ENCODE assay signal across 8 cellular contexts in genomic region chr7:100444311-100445278, GRCh38. TPM values are rescaled to one million over a fixed set of nuclear protein-coding genes. Genes with fewer than 3 reads are reported as not detected.
DNase-seq lines count a peak whose midpoint lies in the region; ATAC-seq and TF ChIP-seq lines count a peak whose summit lies in the region.

No MANE protein-coding gene starts in this region.

- H3K18ac ChIP-seq in IMR-90 (ENCODE audit: low read depth, low read length) = peak overlapping the region; percentile 76

- H3K4me3 ChIP-seq in IMR-90 (ENCODE audit: insufficient read depth, low read depth, low read length) = no peak overlapping the region
- no peak overlapping the region for H3K4me3 ChIP-seq in astrocyte of the spinal cord (ENCODE audit: low read depth, low read length)
- H3K4me3 ChIP-seq in lung = no peak overlapping the region

- ATAC-seq in IMR-90 (ENCODE audit: low read depth) = peak; percentile 27
- ATAC-seq in lung (ENCODE audit: insufficient read depth, low FRiP score) = peak; percentile 66
- ATAC-seq in GM21423 (IDR thresholded peaks at IDR 0.05; ENCODE audit: unreplicated experiment) = no peak
- ATAC-seq in HG03432 (IDR thresholded peaks at IDR 0.05; ENCODE audit: unreplicated experiment) = no peak

- CTCF ChIA-PET in IMR-90 (lab: Yijun Ruan, JAX) = interaction anchor here (1.0 kb wide), 1 partner anchor 20 kb away, joined by 5 read pairs; the partner anchor contains the start of gene SPACDR

- peak overlapping the region; percentile 87 for H2AK5ac ChIP-seq in IMR-90 (ENCODE audit: low read depth, low read length)

- H4K91ac ChIP-seq in IMR-90 (ENCODE audit: insufficient read depth, low read depth, low read length) = peak overlapping the region; percentile 40

- peak overlapping the region; percentile 38; the same call in 1 of the 3 replicates for H2BK15ac ChIP-seq in IMR-90 (ENCODE audit: low read depth, low read length)

- TF ChIP-seq POLR2A in IMR-90 (IDR thresholded peaks at IDR 0.05; ENCODE audit: low read depth, low read length) = no peak

- no peaks in the 10 kb centered on the region for H3K36me3 ChIP-seq in IMR-90 (ENCODE audit: control insufficient read depth, insufficient read depth, low read length)
- H3K36me3 ChIP-seq in lung (ENCODE audit: control insufficient read depth in 2 of 2, insufficient read depth in 2 of 2, low read length in 2 of 2) = no peaks in the 10 kb centered on the region

- peak; percentile 69 for DNase-seq in AG08395 (ENCODE audit: low spot score)
- peak; percentile 74 for DNase-seq in IMR-90
- peak; percentile 49 for DNase-seq in astrocyte of the spinal cord (ENCODE audit: low read depth, low spot score)
- no peak for DNase-seq in lung (ENCODE audit: low spot score)
- DNase-seq in occipital lobe (lab: John Stamatoyannopoulos, UW) = no peak
- DNase-seq in NCI-H1930 (lab: John Stamatoyannopoulos, UW) = no peak

- no peak for TF ChIP-seq CTCF in IMR-90 (conservative IDR thresholded peaks at IDR 0.05; ENCODE audit: low read depth, low read length)
- TF ChIP-seq CTCF in astrocyte of the spinal cord (IDR thresholded peaks at IDR 0.05; ENCODE audit: low read depth, low read length) = no peak
- TF ChIP-seq CTCF in lung (IDR thresholded peaks at IDR 0.05; ENCODE audit: control extremely low read depth, extremely low read depth) = no peak

- peak overlapping the region; percentile 80 to 86 for H4K8ac ChIP-seq in IMR-90 (ENCODE audit: low read depth in 2 of 2, low read length in 2 of 2)

- H3K27ac ChIP-seq in IMR-90 (ENCODE audit: insufficient read depth, low read length) = peak overlapping the region; percentile 46
- peak overlapping the region; percentile 57 to 68 for H3K27ac ChIP-seq in lung (ENCODE audit: low read depth in 1 of 2, low read length in 1 of 2)

- H3K9me3 ChIP-seq in IMR-90 (ENCODE audit: control insufficient read depth, insufficient read depth, low read length) (no peaks in the 10 kb centered on the region), lung (ENCODE audit: control insufficient read depth in 2 of 2, insufficient read depth in 1 of 2, low read length in 1 of 2) (no peaks in the 10 kb centered on the region)

- WGBS in IMR-90 (ENCODE audit: extremely low coverage in 2 of 2, insufficient read length in 1 of 2), 2 experiments = 38% methylated on average over 4 of the region's 14 CpGs; no CpG with 5 or more reads in 1 of the 2 experiments
- 33 to 35% methylated on average over 14 of the region's 14 CpGs for WGBS in lung, 2 donors

- H4K20me1 ChIP-seq in IMR-90 (ENCODE audit: insufficient read depth, low read length) = no peaks in the 10 kb centered on the region

- peak overlapping the region; percentile 67; the same call in 1 of the 2 replicates for H3K23ac ChIP-seq in IMR-90 (ENCODE audit: low read depth, low read length)

- dilution Hi-C loops in IMR-90 (cut with HindIII; ENCODE audit: low sequenced_read_pairs, unreplicated experiment) = no loop called here

- peak overlapping the region; percentile 84 for H2AK9ac ChIP-seq in IMR-90 (replicated peaks; ENCODE audit: low read depth, low read length, poor library complexity)

- H3K9ac ChIP-seq in IMR-90 (ENCODE audit: low read depth, low read length) = no peak overlapping the region

- peak overlapping the region; percentile 65 for H2BK120ac ChIP-seq in IMR-90 (ENCODE audit: low read depth, low read length)

- no peak overlapping the region for H3K4me2 ChIP-seq in IMR-90 (ENCODE audit: low read depth, low read length)

- H2BK5ac ChIP-seq in IMR-90 (ENCODE audit: low read depth, low read length, poor library complexity, severe bottlenecking) = peak overlapping the region; percentile 9

- in situ Hi-C loops in IMR-90 (cut with MboI; ENCODE audit: low sequenced_read_pairs) (loop anchor here (25.0 kb wide), 1 partner anchor 668 kb away; no protein-coding TSS in a partner anchor), astrocyte of the spinal cord (cut with HindIII; ENCODE audit: low sequenced_read_pairs) (no loop called here)

- no TSS peak for BruUV-seq in IMR-90 (replicated peaks; lab: Mats Ljungman, UMichigan)

- POLR2A ChIA-PET in IMR-90 (lab: Charles Lee; ENCODE audit: unreplicated experiment) = interaction anchor here (1.0 to 1.4 kb wide), 2 partner anchors 13 to 16 kb away, joined by 3 to 5 read pairs; partner anchors contain the start of gene ZCWPW1

- no peak for TF ChIP-seq RAD21 in IMR-90 (IDR thresholded peaks at IDR 0.05; ENCODE audit: low read length)

- intact Hi-C loops in IMR-90 (cut with micrococcal nuclease) = no loop called here

- H2AFZ ChIP-seq in IMR-90 (replicated peaks; ENCODE audit: low read length, poor library complexity) = peak overlapping the region; percentile 84

- H3K56ac ChIP-seq in IMR-90 (ENCODE audit: extremely low read depth, insufficient read depth, low read length) = no peak overlapping the region

- H4K5ac ChIP-seq in IMR-90 (ENCODE audit: low read depth, low read length) = peak overlapping the region; percentile 18

- peaks cover 0 to 10% of the 10 kb centered on the region in 2 experiments; a peak in 2 of 4 replicates for H3K79me1 ChIP-seq in IMR-90 (ENCODE audit: low read depth in 1 of 2, low read length in 2 of 2)

- H3K9me1 ChIP-seq in IMR-90 (ENCODE audit: insufficient read depth, low read length) = peaks cover 30% of the 10 kb centered on the region

- H3K4me1 ChIP-seq in IMR-90 (ENCODE audit: control insufficient read depth, insufficient read depth, low read length) (peaks cover 25% of the 10 kb centered on the region), lung (ENCODE audit: control insufficient read depth in 2 of 2, insufficient read depth in 2 of 2, low read length in 2 of 2) (peaks cover 2 to 4% of the 10 kb centered on the region in 2 donors)

- H3K14ac ChIP-seq in IMR-90 (replicated peaks; ENCODE audit: low read depth, low read length) = peak overlapping the region; percentile 47

- H2BK20ac ChIP-seq in IMR-90 (ENCODE audit: low read depth, low read length) = peak overlapping the region; percentile 57

- H3K4ac ChIP-seq in IMR-90 (ENCODE audit: low read depth, low read length) = peak overlapping the region; percentile 73

- H3K27me3 ChIP-seq in IMR-90 (ENCODE audit: control insufficient read depth, insufficient read depth, low read length) (no peaks in the 10 kb centered on the region), lung (ENCODE audit: control insufficient read depth, insufficient read depth) (no peaks in the 10 kb centered on the region)

TF ChIP-seq in IMR-90, 13 proteins besides CTCF, POLR2A, EP300 and RAD21 (continues in another document):
- TF ChIP-seq MAFK (IDR thresholded peaks at IDR 0.05; ENCODE audit: low read depth, low read length) = no peak
- TF ChIP-seq USF2 (IDR thresholded peaks at IDR 0.05; ENCODE audit: low read depth, low read length) = peak; percentile 66
- no peak for TF ChIP-seq MXI1 (IDR thresholded peaks at IDR 0.05; ENCODE audit: borderline replicate concordance, low read depth, low read length)
- TF ChIP-seq NFE2L2 (IDR thresholded peaks at IDR 0.05; ENCODE audit: low read depth, low read length) = peak; percentile 27; the same call in 1 of the 2 replicates
- TF ChIP-seq RCOR1 (IDR thresholded peaks at IDR 0.05; ENCODE audit: insufficient replicate concordance, low read length) = no peak
- no peak for TF ChIP-seq RFX5 (IDR thresholded peaks at IDR 0.05; ENCODE audit: low read depth, low read length)
- TF ChIP-seq CEBPB (IDR thresholded peaks at IDR 0.05; ENCODE audit: low read depth, low read length) = no peak
- TF ChIP-seq MAZ (IDR thresholded peaks at IDR 0.05; ENCODE audit: borderline replicate concordance, low read depth, low read length) = no peak
- no peak for TF ChIP-seq CHD1 (IDR thresholded peaks at IDR 0.05; ENCODE audit: low read depth, low read length)
- TF ChIP-seq BHLHE40 (IDR thresholded peaks at IDR 0.05; ENCODE audit: low read depth, low read length) = peak; percentile 89

RNA-seq across cellular contexts. Expression of gene PPP1R35, which starts 8.3 kb away (rescaled TPM):
- total RNA-seq in IMR-90 (2012; rRNA removed) (5.6 and 7.8 TPM in 2 replicates), lung (10 to 100 TPM in 1 of 2 donors, 1 to 10 TPM in 1; 8.2 to 36.4 TPM), occipital lobe (5.1 TPM)
- polyA plus RNA-seq in IMR-90 (2012; rRNA removed) (25.5 and 36.7 TPM in 2 replicates), lung (10 to 100 TPM; 38.2 to 65.1 TPM)
- 19.4 and 32.1 TPM in 2 replicates for polyA plus RNA-seq in IMR-90 (2012; cell fraction: cytosol; rRNA removed)
- polyA plus RNA-seq in IMR-90 (2012; cell fraction: nucleus; rRNA removed; ENCODE audit: low replicate concordance) = 103 and 138 TPM in 2 replicates

RNA-seq across cellular contexts. Expression of gene MEPCE, which starts 15.0 kb away (rescaled TPM):
- total RNA-seq in IMR-90 (2012; rRNA removed) (20.3 and 22.9 TPM in 2 replicates), lung (10 to 100 TPM; 25.6 to 38.7 TPM), occipital lobe (25.3 TPM)
- polyA plus RNA-seq in IMR-90 (2012; rRNA removed) (17.6 and 18.2 TPM in 2 replicates), lung (10 to 100 TPM; 27.9 to 30.4 TPM)
- 13.7 and 14.6 TPM in 2 replicates for polyA plus RNA-seq in IMR-90 (2012; cell fraction: cytosol; rRNA removed)
- 23.5 and 26.5 TPM in 2 replicates for polyA plus RNA-seq in IMR-90 (2012; cell fraction: nucleus; rRNA removed; ENCODE audit: low replicate concordance)

RNA-seq across cellular contexts. Expression of gene ZCWPW1, which starts 16.1 kb away (rescaled TPM):
- total RNA-seq in IMR-90 (2012; rRNA removed) (0.56 and 0.72 TPM in 2 replicates), lung (1 to 10 TPM; 5.6 to 7.2 TPM), occipital lobe (4.2 TPM)
- polyA plus RNA-seq in IMR-90 (2012; rRNA removed) (0.76 and 1.3 TPM in 2 replicates), lung (10 to 100 TPM in 1 of 2 donors, 1 to 10 TPM in 1; 5.1 to 12.2 TPM)
- polyA plus RNA-seq in IMR-90 (2012; cell fraction: cytosol; rRNA removed) = 0.37 and 0.51 TPM in 2 replicates
- 1.3 and 2.5 TPM in 2 replicates for polyA plus RNA-seq in IMR-90 (2012; cell fraction: nucleus; rRNA removed; ENCODE audit: low replicate concordance)

RNA-seq across cellular contexts. Expression of gene SPACDR, which starts 19.5 kb away (rescaled TPM):
- total RNA-seq in IMR-90 (2012; rRNA removed) = 0.54 and 1.1 TPM in 2 replicates
- polyA plus RNA-seq in IMR-90 (2012; rRNA removed) = 1.3 and 2.1 TPM in 2 replicates
- 2.3 and 3.1 TPM in 2 replicates for polyA plus RNA-seq in IMR-90 (2012; cell fraction: cytosol; rRNA removed)
- 8.7 and 10.3 TPM in 2 replicates for polyA plus RNA-seq in IMR-90 (2012; cell fraction: nucleus; rRNA removed; ENCODE audit: low replicate concordance)
- 1 to 10 TPM in 1 of 2 donors, under 1 TPM in 1; 0.83 to 2.0 TPM for total RNA-seq in lung
- under 1 TPM; 0.54 to 0.83 TPM for polyA plus RNA-seq in lung
- not detected for total RNA-seq in occipital lobe

RNA-seq across cellular contexts. Expression of gene TSC22D4, which starts 34.4 kb away (rescaled TPM):
- total RNA-seq in IMR-90 (2012; rRNA removed) (9.3 and 10.0 TPM in 2 replicates), lung (10 to 100 TPM; 38.2 to 62.8 TPM), occipital lobe (9.7 TPM)
- polyA plus RNA-seq in IMR-90 (2012; rRNA removed) (29.9 and 32.4 TPM in 2 replicates), lung (10 to 100 TPM; 33.6 to 62.0 TPM)
- 30.1 and 48.3 TPM in 2 replicates for polyA plus RNA-seq in IMR-90 (2012; cell fraction: cytosol; rRNA removed)
- 39.6 and 90.8 TPM in 2 replicates for polyA plus RNA-seq in IMR-90 (2012; cell fraction: nucleus; rRNA removed; ENCODE audit: low replicate concordance)

Comparison
In these comparisons a context has a peak if more than half of its experiments do, and no peak if none do; other contexts are left out.
1. DNase-seq: peak in AG08395 (single experiment), IMR-90 (single experiment) and astrocyte of the spinal cord (single experiment); none in lung (single experiment), occipital lobe (single experiment) and NCI-H1930 (0 of 2).
2. ATAC-seq: peak in IMR-90 (single experiment) and lung (single experiment); none in GM21423 (single experiment) and HG03432 (single experiment).